Comparison of ENCODE assay signal across 33 cellular contexts in genomic region chr19:3464797-3465235, GRCh38. TPM values are rescaled to one million over a fixed set of nuclear protein-coding genes. Genes with fewer than 3 reads are reported as not detected.
DNase-seq lines count a peak whose midpoint lies in the region; ATAC-seq and TF ChIP-seq lines count a peak whose summit lies in the region.
"Had no signal": no experiment of that assay in that cellular context is flagged by ENCODE, and none has a peak within 500 bp of the region (broad histone marks: within the 10 kb centered on the region; RNA-seq: fewer than 3 reads in every experiment).

No MANE protein-coding gene starts in this region.

- intact Hi-C loops in breast epithelium (cut with DNase I; ENCODE audit: low total_unique reads) (loop anchor here (10.0 kb wide), 1 partner anchor 140 kb away; no protein-coding TSS in a partner anchor), mammary epithelial cell (cut with micrococcal nuclease) (no loop called here), esophagus squamous epithelium (cut with DNase I) (no loop called here), uterus (cut with DNase I; ENCODE audit: low total_unique reads) (no loop called here)
- intact Hi-C loops in CD4-positive, alpha-beta T cell (cut with DNase I, micrococcal nuclease) = no loop called here

- H3K4me3 ChIP-seq in breast epithelium (no peak overlapping the region), mammary epithelial cell (replicated peaks in 1 of 3; ENCODE audit: insufficient read depth in 1 of 3, low read depth in 2 of 3, low read length in 3 of 3) (no peak overlapping the region), esophagus squamous epithelium (no peak overlapping the region), uterus (no peak overlapping the region)
- H3K4me3 ChIP-seq: left lung, pancreas, Peyer's patch, right lobe of liver had no signal

- H3K9me3 Mint-ChIP-seq in nephron progenitor cell = peaks cover 29% of the 10 kb centered on the region
- H3K9me3 Mint-ChIP-seq in CD4-positive, alpha-beta T cell = no peaks in the 10 kb centered on the region
- H3K9me3 Mint-ChIP-seq: activated CD4-positive, alpha-beta T cell treated with anti-CD3 and anti-CD28 coated beads, Interleukin-2, amount 10 ng/mL, durations not matched to agents 24 days and 14 days; activated naive CD8-positive, alpha-beta T cell treated with anti-CD3 and anti-CD28 coated beads, Interleukin-2, amount 50 U/mL, for 24 hours; activated T-cell treated with anti-CD3 and anti-CD28 coated beads, Interleukin-2, amount 50 U/mL, for 24 hours; naive thymus-derived CD8-positive, alpha-beta T cell; stimulated activated effector memory CD8-positive, alpha-beta T cell treated with anti-CD3 and anti-CD28 coated beads, Interleukin-12 subunit alpha, Interleukin-12 subunit beta, amount 100 ng/mL, for 72 hours had no signal

- no peak overlapping the region for H3K4me2 ChIP-seq in mammary epithelial cell (ENCODE audit: insufficient read depth, low read depth, low read length)

- WGBS in mammary epithelial cell (ENCODE audit: low coverage, missing lambda C conversion rate) = 73% methylated on average over 2 of the region's 23 CpGs
- WGBS in esophagus squamous epithelium, 2 donors = 79 to 82% methylated on average over 6 to 12 of the region's 23 CpGs

- DNase-seq in breast epithelium (ENCODE audit: low spot score in 2 of 2) (no peak), mammary epithelial cell (no peak), esophagus squamous epithelium (lab: John Stamatoyannopoulos, UW) (no peak), nephron progenitor cell (no peak), uterus (peak in 1 of 2 donors; percentile 27)
- no peak for DNase-seq in CD4-positive, alpha-beta T cell
- DNase-seq: activated CD4-positive, alpha-beta T cell treated with anti-CD3 and anti-CD28 coated beads, Interleukin-2, amount 10 ng/mL, durations not matched to agents 24 days and 14 days; activated gamma-delta T cell; activated naive CD8-positive, alpha-beta T cell treated with anti-CD3 and anti-CD28 coated beads, Interleukin-2, amount 50 U/mL, for 24 hours; activated T-cell treated with anti-CD3 and anti-CD28 coated beads, Interleukin-2, amount 50 U/mL, for 24 hours; brain microvascular endothelial cell; Calu3; DMS79 treated with DMSO at 0.1 percent for 48 hours; head of caudate nucleus; left lung; naive thymus-derived CD8-positive, alpha-beta T cell; NCI-H1092 treated with DMSO at 0.1 percent for 48 hours; NCI-H187 treated with DMSO at 0.1 percent for 48 hours; NCI-H2171 treated with DMSO at 0.1 percent for 48 hours; NCI-H524; Peyer's patch; right lobe of liver; stimulated activated CD4-positive, alpha-beta T cell treated with anti-CD3 and anti-CD28 coated beads, Interleukin-4, amount 100 ng/mL, for 24 hours; T1000; WERI-Rb-1 had no signal

- in situ Hi-C loops in mammary epithelial cell (cut with MboI; ENCODE audit: low sequenced_read_pairs in 2 of 2) = no loop called here

- H3K4me1 Mint-ChIP-seq in nephron progenitor cell = peaks cover 17% of the 10 kb centered on the region
- H3K4me1 Mint-ChIP-seq in CD4-positive, alpha-beta T cell (ENCODE audit: low read depth) = no peaks in the 10 kb centered on the region
- H3K4me1 Mint-ChIP-seq: activated CD4-positive, alpha-beta T cell treated with anti-CD3 and anti-CD28 coated beads, Interleukin-2, amount 10 ng/mL, durations not matched to agents 24 days and 14 days; activated naive CD8-positive, alpha-beta T cell treated with anti-CD3 and anti-CD28 coated beads, Interleukin-2, amount 50 U/mL, for 24 hours; IgD-negative memory B cell; stimulated activated effector memory CD8-positive, alpha-beta T cell treated with anti-CD3 and anti-CD28 coated beads, Interleukin-12 subunit alpha, Interleukin-12 subunit beta, amount 100 ng/mL, for 72 hours had no signal

- no peaks in the 10 kb centered on the region for H3K27me3 ChIP-seq in breast epithelium
- H3K27me3 ChIP-seq in mammary epithelial cell (ENCODE audit: insufficient read depth, low read length) = no peaks in the 10 kb centered on the region
- H3K27me3 ChIP-seq in esophagus squamous epithelium = no peaks in the 10 kb centered on the region
- H3K27me3 ChIP-seq in uterus = no peaks in the 10 kb centered on the region
- no peaks in the 10 kb centered on the region for H3K27me3 ChIP-seq in CD4-positive, alpha-beta T cell (ENCODE audit: control insufficient read depth, insufficient read depth, low read length)
- H3K27me3 ChIP-seq: brain microvascular endothelial cell, left lung, pancreas, Peyer's patch, right lobe of liver had no signal

- H3K9me3 ChIP-seq in breast epithelium (no peaks in the 10 kb centered on the region), mammary epithelial cell (replicated peaks; ENCODE audit: insufficient read depth, low read length) (no peaks in the 10 kb centered on the region), esophagus squamous epithelium (no peaks in the 10 kb centered on the region), uterus (no peaks in the 10 kb centered on the region)
- no peaks in the 10 kb centered on the region for H3K9me3 ChIP-seq in CD4-positive, alpha-beta T cell (ENCODE audit: control insufficient read depth, low read length)
- H3K9me3 ChIP-seq: left lung, pancreas, Peyer's patch, right lobe of liver had no signal

- dilution Hi-C loops in mammary epithelial cell (cut with HindIII; ENCODE audit: low sequenced_read_pairs) = loop anchor here (5.0 kb wide), 1 partner anchor 138 kb away; no protein-coding TSS in a partner anchor

- H3K9ac ChIP-seq in mammary epithelial cell (ENCODE audit: insufficient read depth, low read length) = no peak overlapping the region

- no peak overlapping the region for H3K27ac Mint-ChIP-seq in nephron progenitor cell
- H3K27ac Mint-ChIP-seq in CD4-positive, alpha-beta T cell = no peak overlapping the region
- H3K27ac Mint-ChIP-seq: activated CD4-positive, alpha-beta T cell treated with anti-CD3 and anti-CD28 coated beads, Interleukin-2, amount 10 ng/mL, durations not matched to agents 24 days and 14 days; activated naive CD8-positive, alpha-beta T cell treated with anti-CD3 and anti-CD28 coated beads, Interleukin-2, amount 50 U/mL, for 24 hours; activated T-cell treated with anti-CD3 and anti-CD28 coated beads, Interleukin-2, amount 50 U/mL, for 24 hours; IgD-negative memory B cell; stimulated activated effector memory CD8-positive, alpha-beta T cell treated with anti-CD3 and anti-CD28 coated beads, Interleukin-12 subunit alpha, Interleukin-12 subunit beta, amount 100 ng/mL, for 72 hours had no signal

- no peaks in the 10 kb centered on the region for H4K20me1 ChIP-seq in mammary epithelial cell (ENCODE audit: insufficient read depth, low read length)

- CTCF ChIA-PET in mammary epithelial cell (lab: Charles Lee; ENCODE audit: low non-redundant PET) = no interaction called here
- CTCF ChIA-PET in CD4-positive, alpha-beta T cell (lab: Charles Lee) = interaction anchor here (0.7 kb wide), 1 partner anchor 1251 kb away, joined by 3 read pairs; no protein-coding TSS in a partner anchor

- peak overlapping the region; percentile 15 to 58 for H3K27ac ChIP-seq in breast epithelium
- no peak overlapping the region for H3K27ac ChIP-seq in mammary epithelial cell (ENCODE audit: insufficient read depth, low read depth, low read length)
- H3K27ac ChIP-seq in esophagus squamous epithelium = peak overlapping the region in 3 of 4 donors; percentile 55 to 65 (median 60)
- peak overlapping the region; percentile 40 to 70 for H3K27ac ChIP-seq in uterus
- no peak overlapping the region for H3K27ac ChIP-seq in CD4-positive, alpha-beta T cell (ENCODE audit: low read depth, low read length)
- H3K27ac ChIP-seq: 22Rv1, brain microvascular endothelial cell, C4-2B, epithelial cell of prostate, pancreas, Peyer's patch, right lobe of liver, WERI-Rb-1 had no signal

- POLR2A ChIA-PET in CD4-positive, alpha-beta T cell (lab: Charles Lee) = no interaction called here

- H2AFZ ChIP-seq in mammary epithelial cell (ENCODE audit: low read depth, low read length) = no peak overlapping the region

- H3K79me2 ChIP-seq in mammary epithelial cell (ENCODE audit: insufficient read depth, low read length) = no peaks in the 10 kb centered on the region

- peaks cover 55% of the 10 kb centered on the region for H3K27me3 Mint-ChIP-seq in nephron progenitor cell (ENCODE audit: low read depth, poor library complexity)
- H3K27me3 Mint-ChIP-seq in CD4-positive, alpha-beta T cell = no peaks in the 10 kb centered on the region
- H3K27me3 Mint-ChIP-seq: activated CD4-positive, alpha-beta T cell treated with anti-CD3 and anti-CD28 coated beads, Interleukin-2, amount 10 ng/mL, durations not matched to agents 24 days and 14 days; activated naive CD8-positive, alpha-beta T cell treated with anti-CD3 and anti-CD28 coated beads, Interleukin-2, amount 50 U/mL, for 24 hours; activated T-cell treated with anti-CD3 and anti-CD28 coated beads, Interleukin-2, amount 50 U/mL, for 24 hours; IgD-negative memory B cell; naive thymus-derived CD8-positive, alpha-beta T cell had no signal

- peak overlapping the region; percentile 52 for H3K4me3 Mint-ChIP-seq in nephron progenitor cell
- no peak overlapping the region for H3K4me3 Mint-ChIP-seq in CD4-positive, alpha-beta T cell
- H3K4me3 Mint-ChIP-seq: activated CD4-positive, alpha-beta T cell treated with anti-CD3 and anti-CD28 coated beads, Interleukin-2, amount 10 ng/mL, durations not matched to agents 24 days and 14 days; activated naive CD8-positive, alpha-beta T cell treated with anti-CD3 and anti-CD28 coated beads, Interleukin-2, amount 50 U/mL, for 24 hours; activated T-cell treated with anti-CD3 and anti-CD28 coated beads, Interleukin-2, amount 50 U/mL, for 24 hours; IgD-negative memory B cell; naive thymus-derived CD8-positive, alpha-beta T cell; stimulated activated effector memory CD8-positive, alpha-beta T cell treated with anti-CD3 and anti-CD28 coated beads, Interleukin-12 subunit alpha, Interleukin-12 subunit beta, amount 100 ng/mL, for 72 hours had no signal

- ATAC-seq in GM18858 (IDR thresholded peaks at IDR 0.05; ENCODE audit: unreplicated experiment) = no peak
- ATAC-seq in CD4-positive, alpha-beta T cell (ENCODE audit: poor library complexity) = no peak
- no peak for ATAC-seq in GM21515 (IDR thresholded peaks at IDR 0.05; ENCODE audit: unreplicated experiment)
- ATAC-seq: activated naive CD8-positive, alpha-beta T cell treated with anti-CD3 and anti-CD28 coated beads, Interleukin-2, amount 50 U/mL, for 24 hours; left lung; naive thymus-derived CD8-positive, alpha-beta T cell; pancreas; stimulated activated effector memory CD8-positive, alpha-beta T cell treated with anti-CD3 and anti-CD28 coated beads, Interleukin-12 subunit alpha, Interleukin-12 subunit beta, amount 100 ng/mL, for 72 hours had no signal

- TF ChIP-seq CTCF in breast epithelium (IDR thresholded peaks at IDR 0.05) (no peak), mammary epithelial cell (conservative IDR thresholded peaks at IDR 0.05 in 1 of 2, IDR thresholded peaks at IDR 0.05 in 1 of 2; ENCODE audit: extremely low read depth in 1 of 2, insufficient read depth in 1 of 2, low read depth in 1 of 2, low read length in 2 of 2) (no peak), esophagus squamous epithelium (IDR thresholded peaks at IDR 0.05) (no peak), nephron progenitor cell (IDR thresholded peaks at IDR 0.05) (no peak), uterus (IDR thresholded peaks at IDR 0.05) (no peak)
- no peak for TF ChIP-seq CTCF in CD4-positive, alpha-beta T cell (IDR thresholded peaks at IDR 0.05)

- H3K36me3 ChIP-seq in breast epithelium (no peaks in the 10 kb centered on the region), mammary epithelial cell (ENCODE audit: insufficient read depth, low read length) (peaks cover 3% of the 10 kb centered on the region), esophagus squamous epithelium (peaks cover 17 to 55% (median 19%) of the 10 kb centered on the region in 3 donors), uterus (no peaks in the 10 kb centered on the region)

- H3K36me3 Mint-ChIP-seq in nephron progenitor cell (ENCODE audit: low read depth) = peaks cover 15% of the 10 kb centered on the region
- H3K36me3 Mint-ChIP-seq in CD4-positive, alpha-beta T cell (ENCODE audit: low read depth) = peaks cover 13% of the 10 kb centered on the region

- H3K4me1 ChIP-seq in breast epithelium (no peaks in the 10 kb centered on the region), mammary epithelial cell (ENCODE audit: insufficient read depth, low read length) (no peaks in the 10 kb centered on the region), esophagus squamous epithelium (peaks cover 2 to 65% (median 12%) of the 10 kb centered on the region in 3 donors), uterus (peaks cover 0 to 9% of the 10 kb centered on the region in 2 donors)
- H3K4me1 ChIP-seq: Peyer's patch had no signal

- TF ChIP-seq POLR2A in breast epithelium (IDR thresholded peaks at IDR 0.05) (no peak), esophagus squamous epithelium (IDR thresholded peaks at IDR 0.05) (no peak), uterus (IDR thresholded peaks at IDR 0.05) (no peak)

- no TSS peak for BruUV-seq in mammary epithelial cell (replicated peaks; lab: Mats Ljungman, UMichigan)

RNA-seq across cellular contexts. Expression of gene SMIM24, which starts 15.5 kb away (rescaled TPM):
- 1 to 10 TPM in 2 of 3 donors, not detected in 1; 2.0 to 6.7 TPM for total RNA-seq in breast epithelium
- total RNA-seq in mammary epithelial cell = 1 to 10 TPM in 1 of 2 donors, not detected in 1; 2.7 TPM
- 0.90 TPM for polyA plus RNA-seq in mammary epithelial cell
- polyA minus RNA-seq in mammary epithelial cell = not detected
- not detected for total RNA-seq in esophagus squamous epithelium
- total RNA-seq in uterus = under 1 TPM in 1 of 4 donors, not detected in 3; 0.97 TPM
- not detected for total RNA-seq in CD4-positive, alpha-beta T cell
- total RNA-seq: activated CD4-positive, alpha-beta T cell treated with anti-CD3 and anti-CD28 coated beads, Interleukin-2, amount 10 ng/mL, durations not matched to agents 24 days and 14 days; left lung; naive thymus-derived CD8-positive, alpha-beta T cell had no signal
- polyA plus RNA-seq: IgD-negative memory B cell had no signal

RNA-seq across cellular contexts. Expression of gene SMIM44, which starts 18.4 kb away (rescaled TPM):
- not detected for total RNA-seq in breast epithelium
- total RNA-seq in mammary epithelial cell = 1 to 10 TPM in 1 of 2 donors, not detected in 1; 2.7 TPM
- polyA plus RNA-seq in mammary epithelial cell = not detected
- not detected for polyA minus RNA-seq in mammary epithelial cell
- not detected for total RNA-seq in esophagus squamous epithelium
- not detected for total RNA-seq in uterus
- not detected for total RNA-seq in CD4-positive, alpha-beta T cell
- total RNA-seq: activated CD4-positive, alpha-beta T cell treated with anti-CD3 and anti-CD28 coated beads, Interleukin-2, amount 10 ng/mL, durations not matched to agents 24 days and 14 days; Calu3; left lung; naive thymus-derived CD8-positive, alpha-beta T cell; pancreas; right lobe of liver had no signal
- polyA plus RNA-seq: IgD-negative memory B cell; naive thymus-derived CD8-positive, alpha-beta T cell had no signal

RNA-seq across cellular contexts. Expression of gene DOHH, which starts 35.7 kb away (rescaled TPM):
- 10 to 100 TPM; 11.6 to 13.4 (median 12.2) TPM for total RNA-seq in breast epithelium
- 10 to 100 TPM; 11.7 to 14.7 TPM for total RNA-seq in mammary epithelial cell
- polyA plus RNA-seq in mammary epithelial cell = 11.0 TPM
- polyA minus RNA-seq in mammary epithelial cell = 3.4 TPM
- 10 to 100 TPM; 21.0 to 29.5 (median 26.4) TPM for total RNA-seq in esophagus squamous epithelium
- total RNA-seq in uterus = 10 to 100 TPM in 1 of 4 donors, 1 to 10 TPM in 3; 1.2 to 10.4 (median 4.7) TPM
- 1 to 10 TPM; 3.9 to 4.7 TPM for total RNA-seq in CD4-positive, alpha-beta T cell

RNA-seq across cellular contexts. Expression of gene FZR1, which starts 41.3 kb away (rescaled TPM):
- 10 to 100 TPM; 15.8 to 28.7 (median 26.5) TPM for total RNA-seq in breast epithelium
- 10 to 100 TPM; 49.8 to 55.0 TPM for total RNA-seq in mammary epithelial cell
- polyA plus RNA-seq in mammary epithelial cell = 35.3 TPM
- 46.5 TPM for polyA minus RNA-seq in mammary epithelial cell
- 10 to 100 TPM; 26.5 to 46.8 (median 27.2) TPM for total RNA-seq in esophagus squamous epithelium
- total RNA-seq in uterus = 10 to 100 TPM in 3 of 4 donors, 1 to 10 TPM in 1; 3.8 to 70.8 (median 33.0) TPM
- 100 to 1,000 TPM; 109 to 116 TPM for total RNA-seq in CD4-positive, alpha-beta T cell

Comparison
In these comparisons a context has a peak if more than half of its experiments do, and no peak if none do; other contexts are left out.
1. H3K27ac ChIP-seq: peak in breast epithelium (2 of 2), esophagus squamous epithelium (3 of 4) and uterus (2 of 2); none in mammary epithelial cell (single experiment) and CD4-positive, alpha-beta T cell (single experiment).